Comparison of ENCODE assay signal across 16 cellular contexts in the genomic region with DNA sequence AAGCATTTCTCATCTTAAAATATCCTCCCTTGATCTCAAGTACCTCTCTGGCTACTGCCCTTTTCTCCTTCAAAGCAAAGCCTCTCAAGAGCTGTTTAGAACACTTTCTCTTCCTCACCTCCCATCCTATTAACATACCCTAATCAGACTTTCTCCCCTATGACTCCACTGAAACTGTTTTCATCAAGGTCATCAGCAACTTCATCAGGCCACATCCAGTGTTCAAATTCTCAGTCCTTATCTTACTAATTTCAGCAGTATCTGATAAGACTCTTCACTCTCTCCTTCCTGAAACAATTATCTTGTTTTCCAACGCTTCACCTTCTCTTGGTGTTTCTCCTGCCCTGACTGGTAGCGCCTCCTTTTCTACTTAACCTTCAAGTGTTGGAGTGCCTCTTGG. TPM values are rescaled to one million over a fixed set of nuclear protein-coding genes. Genes with fewer than 3 reads are reported as not detected.
A peak's percentile ranks its signal among the peaks of the same experiment; 100 is the strongest.
DNase-seq lines count a peak whose midpoint lies in the region; ATAC-seq, FAIRE-seq and TF ChIP-seq lines count a peak whose summit lies in the region.
"Had no signal": no experiment of that assay in that cellular context is flagged by ENCODE, and none has a peak within 500 bp of the region (broad histone marks: within the 10 kb centered on the region; RNA-seq: fewer than 3 reads in every experiment).

No MANE protein-coding gene starts in this region.

- TF ChIP-seq EP300 in GM12878 (IDR thresholded peaks at IDR 0.05; ENCODE audit: borderline replicate concordance in 1 of 2, control insufficient read depth in 1 of 2, low read depth in 2 of 2, low read length in 2 of 2) = no peak

- H3K4me1 Mint-ChIP-seq in activated CD8-positive, alpha-beta memory T cell treated with anti-CD3 and anti-CD28 coated beads, Interleukin-2, amount 10 ng/mL, durations not matched to agents 7 days and 5 days = peaks cover 60% of the 10 kb centered on the region

- SMC1A ChIA-PET in GM12878 (lab: Charles Lee; ENCODE audit: uncharacterized antibody, unreplicated experiment) = interaction anchor here (0.7 to 16.8 kb wide), 5 partner anchors 16 to 109 kb away, joined by 3 to 446 read pairs (median 94); no protein-coding TSS in a partner anchor

- H3K9me3 ChIP-seq in GM12878 (replicated peaks; ENCODE audit: control insufficient read depth, insufficient read depth, low read length) (no peaks in the 10 kb centered on the region), parathyroid adenoma (ENCODE audit: control insufficient read depth, low read length) (no peaks in the 10 kb centered on the region), spleen (no peaks in the 10 kb centered on the region)
- H3K9me3 ChIP-seq: ascending aorta, sigmoid colon had no signal

- H3K27ac Mint-ChIP-seq in activated CD8-positive, alpha-beta memory T cell treated with anti-CD3 and anti-CD28 coated beads, Interleukin-2, amount 10 ng/mL, durations not matched to agents 7 days and 5 days = peak overlapping the region; percentile 77
- H3K27ac Mint-ChIP-seq: neural progenitor cell had no signal

- TF ChIP-seq RAD21 in GM12878 (IDR thresholded peaks at IDR 0.05; ENCODE audit: insufficient read depth, low read depth, low read length) = no peak

- no peak overlapping the region for H3K27ac ChIP-seq in KMS-11
- H3K27ac ChIP-seq in GM12878 (ENCODE audit: control insufficient read depth, insufficient read depth) = peak overlapping the region; percentile 87
- H3K27ac ChIP-seq in parathyroid adenoma = peak overlapping the region; percentile 81
- peak overlapping the region in 3 of 8 donors; percentile 98 to 100 (median 99) for H3K27ac ChIP-seq in spleen
- H3K27ac ChIP-seq: neural progenitor cell had no signal

- H3K27me3 ChIP-seq in KMS-11 (ENCODE audit: insufficient read depth, low read depth) = no peaks in the 10 kb centered on the region
- H3K27me3 ChIP-seq in GM12878 (replicated peaks in 1 of 2; ENCODE audit: control insufficient read depth in 2 of 2, insufficient read depth in 2 of 2, low read length in 1 of 2) = no peaks in the 10 kb centered on the region
- H3K27me3 ChIP-seq in parathyroid adenoma (ENCODE audit: control insufficient read depth, insufficient read depth, low read length) = no peaks in the 10 kb centered on the region
- no peaks in the 10 kb centered on the region for H3K27me3 ChIP-seq in spleen (replicated peaks in 1 of 7)
- H3K27me3 ChIP-seq: ascending aorta, neural progenitor cell, sigmoid colon had no signal

- H3K4me3 ChIP-seq in KMS-11 (IDR thresholded peaks at IDR 0.05; ENCODE audit: insufficient read depth, low read depth, low read length) = no peak overlapping the region
- 0 out of 2 replicates have a peak overlapping the region, but pooled peaks have one; percentile 15 for H3K4me3 ChIP-seq in GM12878
- H3K4me3 ChIP-seq in parathyroid adenoma (ENCODE audit: low read depth, low read length) = no peak overlapping the region
- no peak overlapping the region for H3K4me3 ChIP-seq in spleen

- intact Hi-C loops in GM12878 (cut with micrococcal nuclease; ENCODE audit: unreplicated experiment) (loop anchor here (5.0 kb wide), 2 partner anchors 79 to 416 kb away; partner anchors contain the start of gene DENND2D), spleen (cut with DNase I; ENCODE audit: low total_unique reads) (no loop called here)

- POLR2A ChIA-PET in GM12878 (lab: Charles Lee) = interaction anchor here (0.6 to 14.9 kb wide), 6 partner anchors 8 to 110 kb away, joined by 3 to 242 read pairs (median 12); no protein-coding TSS in a partner anchor

- H3K4me1 ChIP-seq in KMS-11 (ENCODE audit: low read depth, poor library complexity, severe bottlenecking) (peaks cover 65% of the 10 kb centered on the region), GM12878 (ENCODE audit: control insufficient read depth, insufficient read depth, low read length) (peaks cover 34% of the 10 kb centered on the region), parathyroid adenoma (peaks cover 15% of the 10 kb centered on the region), spleen (peaks cover 46 to 83% (median 75%) of the 10 kb centered on the region in 6 donors)

- no peaks in the 10 kb centered on the region for H4K20me1 ChIP-seq in KMS-11 (ENCODE audit: insufficient read depth)
- no peaks in the 10 kb centered on the region; the same call in 1 of the 2 replicates for H4K20me1 ChIP-seq in GM12878 (ENCODE audit: control insufficient read depth, insufficient read depth)

- H2AFZ ChIP-seq in KMS-11 (ENCODE audit: low read depth) = no peak overlapping the region
- H2AFZ ChIP-seq in GM12878 (ENCODE audit: control insufficient read depth, low read depth, low read length) = peak overlapping the region; percentile 30; the same call in 1 of the 2 replicates
- peak overlapping the region; percentile 17 for H2AFZ ChIP-seq in parathyroid adenoma

- no peaks in the 10 kb centered on the region for H3K9me3 Mint-ChIP-seq in activated CD8-positive, alpha-beta memory T cell treated with anti-CD3 and anti-CD28 coated beads, Interleukin-2, amount 10 ng/mL, durations not matched to agents 7 days and 5 days (ENCODE audit: low read depth)
- H3K9me3 Mint-ChIP-seq: neural progenitor cell had no signal

- H3K9ac ChIP-seq in KMS-11 (no peak overlapping the region), GM12878 (ENCODE audit: control insufficient read depth, insufficient read depth, low read length) (no peak overlapping the region), parathyroid adenoma (no peak overlapping the region)
- H3K9ac ChIP-seq: neural progenitor cell had no signal

- H3K4me2 ChIP-seq in KMS-11 (peak overlapping the region; percentile 29; the same call in 1 of the 2 replicates), GM12878 (ENCODE audit: control insufficient read depth, insufficient read depth) (peak overlapping the region; percentile 94), parathyroid adenoma (ENCODE audit: low read length) (peak overlapping the region; percentile 46)
- H3K4me2 ChIP-seq: neural progenitor cell had no signal

- peaks cover 30% of the 10 kb centered on the region for H3K36me3 Mint-ChIP-seq in activated CD8-positive, alpha-beta memory T cell treated with anti-CD3 and anti-CD28 coated beads, Interleukin-2, amount 10 ng/mL, durations not matched to agents 7 days and 5 days
- H3K36me3 Mint-ChIP-seq: neural progenitor cell had no signal

- no peak for TF ChIP-seq POLR2A in GM12878 (IDR thresholded peaks at IDR 0.05; ENCODE audit: low read depth, low read length)
- no peak for TF ChIP-seq POLR2A in spleen (IDR thresholded peaks at IDR 0.05)

- TF ChIP-seq CTCF in KMS-11 (conservative IDR thresholded peaks at IDR 0.05; ENCODE audit: low read depth, low read length) (no peak), GM12878 (IDR thresholded peaks at IDR 0.05 in 2 of 3, conservative IDR thresholded peaks at IDR 0.05 in 1 of 3; ENCODE audit: control insufficient read depth in 2 of 3, extremely low read depth in 1 of 3, insufficient read depth in 1 of 3, low read depth in 3 of 3, low read length in 3 of 3) (no peak), parathyroid adenoma (IDR thresholded peaks at IDR 0.05) (no peak), spleen (IDR thresholded peaks at IDR 0.05 in 8 of 11, conservative IDR thresholded peaks at IDR 0.05 in 3 of 11) (no peak)

- in situ Hi-C loops in GM12878 (cut with MboI) = no loop called here

- 29% methylated on average over 2 of the region's 2 CpGs for WGBS in GM12878 (ENCODE audit: insufficient coverage, insufficient replicate concordance, low lambda C conversion rate, missing lambda C conversion rate)
- 60 to 86% (median 74%) methylated on average over 2 of the region's 2 CpGs for WGBS in spleen, 5 donors

- H3K4me3 Mint-ChIP-seq in activated CD8-positive, alpha-beta memory T cell treated with anti-CD3 and anti-CD28 coated beads, Interleukin-2, amount 10 ng/mL, durations not matched to agents 7 days and 5 days = peak overlapping the region; percentile 94
- H3K4me3 Mint-ChIP-seq: neural progenitor cell had no signal

- CTCF ChIA-PET in activated CD8-positive, alpha-beta memory T cell treated with anti-CD3 and anti-CD28 coated beads, Interleukin-2, amount 10 ng/mL, durations not matched to agents 7 days and 5 days (lab: Charles Lee) = interaction anchor here (1.6 to 12.5 kb wide), 4 partner anchors 17 to 110 kb away, joined by 5 to 102 read pairs (median 62); no protein-coding TSS in a partner anchor
- CTCF ChIA-PET in GM12878 (lab: Yijun Ruan, JAX) = interaction anchor here (0.7 to 15.3 kb wide), 4 partner anchors 16 to 101 kb away, joined by 3 to 143 read pairs (median 4); no protein-coding TSS in a partner anchor

- no peaks in the 10 kb centered on the region for H3K27me3 Mint-ChIP-seq in activated CD8-positive, alpha-beta memory T cell treated with anti-CD3 and anti-CD28 coated beads, Interleukin-2, amount 10 ng/mL, durations not matched to agents 7 days and 5 days

- BruUV-seq in GM12878 (replicated peaks; lab: Mats Ljungman, UMichigan) = no TSS peak

- H3K79me2 ChIP-seq in KMS-11 (ENCODE audit: insufficient read depth, low read depth) (peaks cover 28% of the 10 kb centered on the region), GM12878 (ENCODE audit: control insufficient read depth, insufficient read depth, low read length) (peaks cover 53% of the 10 kb centered on the region), parathyroid adenoma (peaks cover 11% of the 10 kb centered on the region)

- no peak for ATAC-seq in activated CD8-positive, alpha-beta memory T cell treated with anti-CD3 and anti-CD28 coated beads, Interleukin-2, amount 10 ng/mL, durations not matched to agents 7 days and 5 days
- no peak for ATAC-seq in GM12878
- ATAC-seq: left ventricle myocardium superior had no signal

- DNase-seq in activated CD8-positive, alpha-beta memory T cell treated with anti-CD3 and anti-CD28 coated beads, Interleukin-2, amount 10 ng/mL, durations not matched to agents 7 days and 5 days = no peak
- DNase-seq in activated CD8-positive, alpha-beta memory T cell treated with anti-CD3 and anti-CD28 coated beads for 24 hours = no peak
- DNase-seq in GM12878 (ENCODE audit: low read depth, low spot score) = no peak
- no peak for DNase-seq in NCI-H748 (lab: John Stamatoyannopoulos, UW; ENCODE audit: unreplicated experiment)
- no peak for DNase-seq in spleen
- no peak for DNase-seq in globus pallidus (ENCODE audit: low spot score)
- DNase-seq: left ventricle myocardium superior; NCI-H2107; sigmoid colon; stimulated activated CD4-positive, alpha-beta T cell treated with anti-CD3 and anti-CD28 coated beads, Interleukin-4, amount 100 ng/mL, for 4 hours; stimulated activated naive CD4-positive, alpha-beta T cell had no signal

- RAD21 ChIA-PET in GM12878 (lab: Charles Lee; ENCODE audit: unreplicated experiment) = interaction anchor here (1.2 to 16.8 kb wide), 5 partner anchors 16 to 111 kb away, joined by 4 to 331 read pairs (median 115); no protein-coding TSS in a partner anchor

- no peak for FAIRE-seq in GM12878 (lab: Jason Lieb, UNC)
- FAIRE-seq: H54 had no signal

- no peaks in the 10 kb centered on the region for H3K36me3 ChIP-seq in KMS-11 (ENCODE audit: insufficient read depth)
- H3K36me3 ChIP-seq in GM12878 (ENCODE audit: control insufficient read depth in 2 of 2, insufficient read depth in 2 of 2, low read length in 1 of 2) = no peaks in the 10 kb centered on the region; a peak in 2 of 4 replicates
- H3K36me3 ChIP-seq in parathyroid adenoma (ENCODE audit: control insufficient read depth, insufficient read depth, low read length) = no peaks in the 10 kb centered on the region
- H3K36me3 ChIP-seq in spleen = peaks cover 0 to under 1% (median 0%) of the 10 kb centered on the region in 6 donors
- H3K36me3 ChIP-seq: ascending aorta, neural progenitor cell, sigmoid colon had no signal

RNA-seq across cellular contexts. Expression of gene RAP1A, which starts 1.5 kb away (rescaled TPM):
- 100 to 1,000 TPM; 161 to 224 TPM for total RNA-seq in activated CD8-positive, alpha-beta memory T cell treated with anti-CD3 and anti-CD28 coated beads, Interleukin-2, amount 10 ng/mL, durations not matched to agents 7 days and 5 days
- total RNA-seq in GM12878 (2013; cell fraction: nucleolus; rRNA removed) = 52.4 and 56.6 TPM in 2 replicates
- total RNA-seq in GM12878 (2014; rRNA removed) = 41.6 and 53.4 TPM in 2 replicates
- total RNA-seq in GM12878 (2014; rRNA removed; fragmentation: Illumina TruSeq; extraction: Trizol) = 38.4 and 42.2 TPM in 2 replicates
- total RNA-seq in GM12878 (2021) = 141 TPM in 2 replicates
- 81.1 TPM for polyA plus RNA-seq in GM12878 (2011; ENCODE audit: low read depth)
- polyA plus RNA-seq in GM12878 (2011; rRNA removed) = 141 and 206 TPM in 2 replicates
- 43.4 and 49.4 TPM in 2 replicates for polyA plus RNA-seq in GM12878 (2011; cell fraction: cytosol; rRNA removed)
- 31.2 and 34.0 TPM in 2 replicates for polyA plus RNA-seq in GM12878 (2011; cell fraction: nucleus; rRNA removed)
- polyA plus RNA-seq in GM12878 (2012) = 144 and 163 TPM in 2 replicates
- 213 and 259 TPM in 2 replicates for polyA plus RNA-seq in GM12878 (2014; fragmentation: Illumina TruSeq; extraction: Trizol)
- 10 to 100 TPM; 71.8 to 93.7 TPM for polyA plus RNA-seq in GM12878 (2014; fragmentation: Nextera tagmentation; extraction: Ambion mirVana)
- 86.4 and 106 TPM in 2 replicates for polyA plus RNA-seq in GM12878 (2014; rRNA removed)
- polyA plus RNA-seq in GM12878 (2016; fragmentation: Nextera tagmentation; extraction: Ambion mirVana) = 10 to 100 TPM; 76.7 to 78.4 TPM
- polyA minus RNA-seq in GM12878 (2011; rRNA and poly(A)+ RNA removed) = 29.2 and 61.7 TPM in 2 replicates
- polyA minus RNA-seq in GM12878 (2011; cell fraction: cytosol; rRNA and poly(A)+ RNA removed) = 20.2 and 26.1 TPM in 2 replicates
- 10.6 and 17.6 TPM in 2 replicates for polyA minus RNA-seq in GM12878 (2011; cell fraction: nucleus; rRNA and poly(A)+ RNA removed)
- 100 to 1,000 TPM in 5 of 7 donors, 10 to 100 TPM in 2; 83.3 to 125 (median 113) TPM for total RNA-seq in spleen
- polyA plus RNA-seq in spleen = 100 to 1,000 TPM in 1 of 3 donors, 10 to 100 TPM in 2; 93.6 to 106 (median 99.3) TPM

Comparison
In these comparisons a context has a peak if more than half of its experiments do, and no peak if none do; other contexts are left out.
1. H3K4me2 ChIP-seq: peak in every context shown above with its lines; median percentile 94 in GM12878; 46 in parathyroid adenoma; 29 in KMS-11.